ENCODE assay signal across 8 cellular contexts in genomic region chr5:147628054-147628895, GRCh38.
DNase-seq lines count a peak whose midpoint lies in the region; TF ChIP-seq lines count a peak whose summit lies in the region.

No MANE protein-coding gene starts in this region.

- no peaks in the 10 kb centered on the region for H4K20me1 ChIP-seq in H9 (ENCODE audit: control insufficient read depth, insufficient read depth, insufficient read length)
- H4K20me1 ChIP-seq in osteoblast (ENCODE audit: insufficient read depth, low read length), result no peaks in the 10 kb centered on the region

- no peak overlapping the region for H2AK5ac ChIP-seq in H9 (ENCODE audit: insufficient read length, low read length)

- no peak overlapping the region for H3K4ac ChIP-seq in H9 (ENCODE audit: low read depth, low read length)

- no peaks in the 10 kb centered on the region for H3K9me3 Mint-ChIP-seq in H9

- H3K36me3 Mint-ChIP-seq in H9 (ENCODE audit: insufficient read depth in 1 of 3, low read depth in 3 of 3), result peaks cover 11 to 50% (median 23%) of the 10 kb centered on the region in 3 experiments; a peak in 6 of 7 replicates

- H3K4me3 Mint-ChIP-seq in H9, result no peak overlapping the region

- no peak overlapping the region for H2BK5ac ChIP-seq in H9 (ENCODE audit: insufficient read length, low read length)

- H2BK20ac ChIP-seq in H9 (ENCODE audit: low read depth, low read length, poor library complexity, severe bottlenecking), result no peak overlapping the region

- H3K4me2 ChIP-seq in H9 (ENCODE audit: insufficient read depth, insufficient read length, low read length) (no peak overlapping the region), osteoblast (ENCODE audit: insufficient read depth, low read length) (no peak overlapping the region)

- H3K4me1 ChIP-seq in H9 (ENCODE audit: insufficient read depth, low read length) (no peaks in the 10 kb centered on the region), osteoblast (ENCODE audit: insufficient read depth, low read length) (no peaks in the 10 kb centered on the region), vagina (no peaks in the 10 kb centered on the region)

- intact Hi-C loops in vagina (cut with DNase I), result loop anchor here (10.0 kb wide), 1 partner anchor 197 kb away; no protein-coding TSS in a partner anchor

- no peaks in the 10 kb centered on the region for H3K27me3 Mint-ChIP-seq in H9 (ENCODE audit: low read depth)

- no peak overlapping the region for H3K14ac ChIP-seq in H9 (ENCODE audit: insufficient read depth, low read length)

- H3K27ac ChIP-seq in H9 (ENCODE audit: insufficient read length, low read depth, low read length) (no peak overlapping the region), osteoblast (ENCODE audit: low read depth, low read length) (no peak overlapping the region), vagina (no peak overlapping the region)

- no peak overlapping the region for H3K56ac ChIP-seq in H9 (ENCODE audit: insufficient read length, low read depth, low read length)

- H3K23me2 ChIP-seq in H9 (ENCODE audit: insufficient read length, low read depth, low read length, poor library complexity, severe bottlenecking), result no peaks in the 10 kb centered on the region

- H2BK12ac ChIP-seq in H9 (ENCODE audit: insufficient read length, low read depth, low read length), result no peak overlapping the region

- no peak overlapping the region for H3K4me3 ChIP-seq in GM12865 (ENCODE audit: low read depth, low read length)
- H3K4me3 ChIP-seq in osteoblast (ENCODE audit: insufficient read depth, low read length), result no peak overlapping the region
- no peak overlapping the region for H3K4me3 ChIP-seq in vagina

- H3K9me3 ChIP-seq in H9 (ENCODE audit: control insufficient read depth, low read depth, low read length) (no peaks in the 10 kb centered on the region), osteoblast (ENCODE audit: low read depth, low read length) (no peaks in the 10 kb centered on the region), vagina (no peaks in the 10 kb centered on the region)

- H3K27ac Mint-ChIP-seq in H9, result peak overlapping the region in 1 of 3 experiments; percentile 87; a peak in 2 of 7 replicates

- no peak overlapping the region for H3K18ac ChIP-seq in H9 (ENCODE audit: insufficient read length, low read depth, low read length)

- no peak overlapping the region for H2AFZ ChIP-seq in H9 (ENCODE audit: low read length)
- H2AFZ ChIP-seq in osteoblast (ENCODE audit: low read length), result no peak overlapping the region

- H3K79me2 ChIP-seq in H9 (ENCODE audit: insufficient read depth, low read length) (no peaks in the 10 kb centered on the region), osteoblast (ENCODE audit: insufficient read depth, low read length) (no peaks in the 10 kb centered on the region)

- H3K79me1 ChIP-seq in H9 (ENCODE audit: insufficient read depth, low read depth, low read length, poor library complexity, severe bottlenecking), result no peaks in the 10 kb centered on the region

- no peak overlapping the region for H4K8ac ChIP-seq in H9 (replicated peaks; ENCODE audit: insufficient read length, low read depth, low read length)

- H4K91ac ChIP-seq in H9 (ENCODE audit: insufficient read length, low read depth, low read length), result no peak overlapping the region

- TF ChIP-seq POLR2A in vagina (IDR thresholded peaks at IDR 0.05), result no peak

- H3T11ph ChIP-seq in H9 (ENCODE audit: low read length), result no peak overlapping the region

- no peak overlapping the region for H2BK120ac ChIP-seq in H9 (ENCODE audit: low read depth, low read length, poor library complexity, severe bottlenecking)

- peaks cover 17 to 21% of the 10 kb centered on the region in 2 experiments for H3K4me1 Mint-ChIP-seq in H9

- H4K5ac ChIP-seq in H9 (ENCODE audit: insufficient read length, low read depth, low read length), result no peak overlapping the region

- peak; percentile 60 for DNase-seq in GM12865 (ENCODE audit: low read depth)
- peak; percentile 74 for DNase-seq in H9
- DNase-seq in LoVo (ENCODE audit: low spot score), result peak; percentile 74
- DNase-seq in RKO (ENCODE audit: low spot score), result peak; percentile 70
- DNase-seq in activated effector memory CD4-positive, alpha-beta T cell treated with anti-CD3 and anti-CD28 coated beads, Interleukin-2, amount 50 U/mL, for 16 hours, result peak; percentile 64
- DNase-seq in foreskin melanocyte, result peak; percentile 73
- peak; percentile 72 for DNase-seq in osteoblast (ENCODE audit: insufficient read length, low spot score, missing footprints)
- DNase-seq in vagina (ENCODE audit: extremely low spot score in 2 of 2), result no peak

- H3K23ac ChIP-seq in H9 (ENCODE audit: insufficient read length, low read depth, low read length), result no peak overlapping the region

- no peak overlapping the region for H3K9ac ChIP-seq in H9 (ENCODE audit: extremely low read depth, insufficient read length, low read length)

- no peak overlapping the region for H2BK15ac ChIP-seq in H9 (ENCODE audit: low read depth, low read length)

- TF ChIP-seq CTCF in GM12865 (IDR thresholded peaks at IDR 0.05; ENCODE audit: insufficient read depth, low read depth, low read length, missing control alignments), result peak; percentile 72
- TF ChIP-seq CTCF in H9 (conservative IDR thresholded peaks at IDR 0.05), result peak; percentile 84
- TF ChIP-seq CTCF in osteoblast (IDR thresholded peaks at IDR 0.05; ENCODE audit: extremely low read depth, low read depth, low read length), result peak; percentile 74
- TF ChIP-seq CTCF in vagina (IDR thresholded peaks at IDR 0.05), result peak in 1 of 3 experiments; percentile 38

- H3K27me3 ChIP-seq in H9 (ENCODE audit: insufficient read depth, low read length) (no peaks in the 10 kb centered on the region), osteoblast (ENCODE audit: insufficient read depth, low read length) (no peaks in the 10 kb centered on the region), vagina (no peaks in the 10 kb centered on the region)

- no CpG with 5 or more reads among the region's 8 CpGs for WGBS in H9 (ENCODE audit: extremely low coverage, insufficient read length, low lambda C conversion rate)

- H3K36me3 ChIP-seq in osteoblast (ENCODE audit: insufficient read depth, low read length), result no peaks in the 10 kb centered on the region
- H3K36me3 ChIP-seq in vagina, result no peaks in the 10 kb centered on the region

Comparison
In these comparisons a context has a peak if more than half of its experiments do, and no peak if none do; other contexts are left out.
1. DNase-seq: peak in GM12865 (single experiment), H9 (single experiment), LoVo (single experiment), RKO (single experiment), activated effector memory CD4-positive, alpha-beta T cell treated with anti-CD3 and anti-CD28 coated beads, Interleukin-2, amount 50 U/mL, for 16 hours (single experiment), foreskin melanocyte (single experiment) and osteoblast (single experiment); none in vagina (0 of 2).